ENCODE assay signal across 2 cellular contexts in genomic region chr7:510782-511281, GRCh38.
A peak's percentile ranks its signal among the peaks of the same experiment; 100 is the strongest.
TF ChIP-seq lines count a peak whose summit lies in the region.

No MANE protein-coding gene starts in this region.

TF ChIP-seq in K562, 482 proteins besides CTCF, POLR2A, EP300 and RAD21:
- no peak for TF ChIP-seq ZBTB8A (IDR thresholded peaks at IDR 0.05; ENCODE audit: partially characterized antibody)
- peak; percentile 95 for TF ChIP-seq PCBP1 (IDR thresholded peaks at IDR 0.05; ENCODE audit: low read depth, low read length, poor library complexity, severe bottlenecking)
- TF ChIP-seq SMAD3 (CRISPR knock-in tag; conservative IDR thresholded peaks at IDR 0.05) = no peak
- no peak for TF ChIP-seq MBD2 (IDR thresholded peaks at IDR 0.05; ENCODE audit: borderline replicate concordance, low read depth)
- TF ChIP-seq BACH1 (tag; IDR thresholded peaks at IDR 0.05) = no peak
- no peak for TF ChIP-seq ETV1 (tag; conservative IDR thresholded peaks at IDR 0.05; ENCODE audit: low read depth)
TF ChIP-seq in K562: peak in this region for 1.

TF ChIP-seq in SK-N-SH, 30 proteins besides CTCF, POLR2A, EP300 and RAD21:
- TF ChIP-seq GATA2 (CRISPR knock-in tag; IDR thresholded peaks at IDR 0.05) (no peak), TAF1 (IDR thresholded peaks at IDR 0.05; ENCODE audit: borderline replicate concordance, low read depth, low read length) (no peak), EZH2phosphoT487 (IDR thresholded peaks at IDR 0.05; ENCODE audit: borderline replicate concordance, low read depth) (no peak), SMC3 (IDR thresholded peaks at IDR 0.05; ENCODE audit: low read depth, low read length) (no peak), NFIC (IDR thresholded peaks at IDR 0.05; ENCODE audit: borderline replicate concordance) (no peak), FOSL2 (IDR thresholded peaks at IDR 0.05; ENCODE audit: borderline replicate concordance, low read depth) (no peak), RFX5 (IDR thresholded peaks at IDR 0.05; ENCODE audit: low read length) (no peak), PBX3 (IDR thresholded peaks at IDR 0.05) (no peak), POLR2AphosphoS5 (IDR thresholded peaks at IDR 0.05; ENCODE audit: low read depth, low read length) (no peak), USF1 (IDR thresholded peaks at IDR 0.05; ENCODE audit: borderline replicate concordance, low read depth) (no peak), RXRA (IDR thresholded peaks at IDR 0.05; ENCODE audit: borderline replicate concordance, low read depth) (no peak), RCOR1 (IDR thresholded peaks at IDR 0.05; ENCODE audit: low read length) (no peak), FOXJ3 (CRISPR knock-in tag; IDR thresholded peaks at IDR 0.05) (no peak), USF2 (IDR thresholded peaks at IDR 0.05; ENCODE audit: borderline replicate concordance, low read depth, low read length) (no peak), GABPA (IDR thresholded peaks at IDR 0.05; ENCODE audit: low read depth) (no peak), NRF1 (IDR thresholded peaks at IDR 0.05; ENCODE audit: low read depth, low read length) (no peak), MAX (IDR thresholded peaks at IDR 0.05; ENCODE audit: low read depth) (no peak), IRF3 (IDR thresholded peaks at IDR 0.05; ENCODE audit: low read depth, low read length) (no peak), SIN3A (IDR thresholded peaks at IDR 0.05; ENCODE audit: borderline replicate concordance, low read depth, low read length) (no peak)
